In genomic region chr10:118045154-118045841, GRCh38 we compare ENCODE assay signal across 9 cellular contexts. TPM values are rescaled to one million over a fixed set of nuclear protein-coding genes. Genes with fewer than 3 reads are reported as not detected.
DNase-seq lines count a peak whose midpoint lies in the region; ATAC-seq and TF ChIP-seq lines count a peak whose summit lies in the region.
"Had no signal": no experiment of that assay in that cellular context is flagged by ENCODE, and none has a peak within 500 bp of the region (broad histone marks: within the 10 kb centered on the region; RNA-seq: fewer than 3 reads in every experiment).

No MANE protein-coding gene starts in this region.

- peak overlapping the region; percentile 90 for H3K4me3 Mint-ChIP-seq in activated CD4-positive, alpha-beta T cell treated with anti-CD3 and anti-CD28 coated beads, Interleukin-2, amount 10 ng/mL, durations not matched to agents 7 days and 5 days
- peak overlapping the region; percentile 91 for H3K4me3 Mint-ChIP-seq in activated T-helper 2 cell treated with anti-CD3 and anti-CD28 coated beads, Interferon-gamma antibody, Interleukin-2, Interleukin-4, amounts not matched to agents 10 μg/mL and 5 μg/mL and 100 μg/mL, durations not matched to agents 14 hours and 24 hours and 36 hours (ENCODE audit: low read depth)
- H3K4me3 Mint-ChIP-seq in immature natural killer cell = peak overlapping the region; percentile 85 to 93 (median 92)

- no peaks in the 10 kb centered on the region for H3K9me3 ChIP-seq in suprapubic skin

- POLR2A ChIA-PET in activated CD4-positive, alpha-beta T cell treated with anti-CD3 and anti-CD28 coated beads, Interleukin-2, amount 10 ng/mL, durations not matched to agents 7 days and 5 days (lab: Charles Lee) = no interaction called here

- no peaks in the 10 kb centered on the region for H3K27me3 Mint-ChIP-seq in activated CD4-positive, alpha-beta T cell treated with anti-CD3 and anti-CD28 coated beads, Interleukin-2, amount 10 ng/mL, durations not matched to agents 7 days and 5 days
- H3K27me3 Mint-ChIP-seq in activated T-helper 2 cell treated with anti-CD3 and anti-CD28 coated beads, Interferon-gamma antibody, Interleukin-2, Interleukin-4, amounts not matched to agents 10 μg/mL and 5 μg/mL and 100 μg/mL, durations not matched to agents 14 hours and 24 hours and 36 hours (ENCODE audit: low read depth) = peaks cover 2% of the 10 kb centered on the region
- peaks cover 0 to 11% (median 0%) of the 10 kb centered on the region in 3 donors for H3K27me3 Mint-ChIP-seq in immature natural killer cell (ENCODE audit: low read depth in 3 of 3)

- H3K9me3 Mint-ChIP-seq in activated CD4-positive, alpha-beta T cell treated with anti-CD3 and anti-CD28 coated beads, Interleukin-2, amount 10 ng/mL, durations not matched to agents 7 days and 5 days = no peaks in the 10 kb centered on the region
- no peaks in the 10 kb centered on the region for H3K9me3 Mint-ChIP-seq in activated T-helper 2 cell treated with anti-CD3 and anti-CD28 coated beads, Interferon-gamma antibody, Interleukin-2, Interleukin-4, amounts not matched to agents 10 μg/mL and 5 μg/mL and 100 μg/mL, durations not matched to agents 14 hours and 24 hours and 36 hours
- no peaks in the 10 kb centered on the region for H3K9me3 Mint-ChIP-seq in immature natural killer cell

- H3K4me3 ChIP-seq in suprapubic skin = peak overlapping the region; percentile 83

- peaks cover 46% of the 10 kb centered on the region for H3K4me1 ChIP-seq in suprapubic skin

- TF ChIP-seq EP300 in suprapubic skin (IDR thresholded peaks at IDR 0.05) = no peak

- TF ChIP-seq POLR2A in suprapubic skin (IDR thresholded peaks at IDR 0.05) = no peak

- no peaks in the 10 kb centered on the region for H3K36me3 ChIP-seq in suprapubic skin

- no peak for DNase-seq in activated CD4-positive, alpha-beta T cell treated with anti-CD3 and anti-CD28 coated beads, Interleukin-2, amount 10 ng/mL, durations not matched to agents 7 days and 5 days
- no peak for DNase-seq in activated CD4-positive, alpha-beta T cell treated with anti-CD3 and anti-CD28 coated beads for 1 hour
- DNase-seq in activated T-helper 2 cell treated with anti-CD3 and anti-CD28 coated beads, Interferon-gamma antibody, Interleukin-2, Interleukin-4, amounts not matched to agents 10 μg/mL and 5 μg/mL and 100 μg/mL, durations not matched to agents 14 hours and 24 hours and 36 hours (ENCODE audit: low spot score) = no peak
- DNase-seq in immature natural killer cell = no peak
- no peak for DNase-seq in suprapubic skin (ENCODE audit: low spot score in 2 of 2)
- no peak for DNase-seq in head of caudate nucleus
- DNase-seq: NCI-H1048 had no signal

- peak overlapping the region; percentile 91 for H3K27ac Mint-ChIP-seq in activated CD4-positive, alpha-beta T cell treated with anti-CD3 and anti-CD28 coated beads, Interleukin-2, amount 10 ng/mL, durations not matched to agents 7 days and 5 days
- peak overlapping the region; percentile 76 for H3K27ac Mint-ChIP-seq in activated T-helper 2 cell treated with anti-CD3 and anti-CD28 coated beads, Interferon-gamma antibody, Interleukin-2, Interleukin-4, amounts not matched to agents 10 μg/mL and 5 μg/mL and 100 μg/mL, durations not matched to agents 14 hours and 24 hours and 36 hours
- peak overlapping the region; percentile 79 to 91 (median 88) for H3K27ac Mint-ChIP-seq in immature natural killer cell

- H3K4me1 Mint-ChIP-seq in activated CD4-positive, alpha-beta T cell treated with anti-CD3 and anti-CD28 coated beads, Interleukin-2, amount 10 ng/mL, durations not matched to agents 7 days and 5 days = peaks cover 29% of the 10 kb centered on the region
- peaks cover 25% of the 10 kb centered on the region for H3K4me1 Mint-ChIP-seq in activated T-helper 2 cell treated with anti-CD3 and anti-CD28 coated beads, Interferon-gamma antibody, Interleukin-2, Interleukin-4, amounts not matched to agents 10 μg/mL and 5 μg/mL and 100 μg/mL, durations not matched to agents 14 hours and 24 hours and 36 hours (ENCODE audit: low read depth)
- peaks cover 19 to 42% of the 10 kb centered on the region in 2 donors for H3K4me1 Mint-ChIP-seq in immature natural killer cell

- CTCF ChIA-PET in activated CD4-positive, alpha-beta T cell treated with anti-CD3 and anti-CD28 coated beads, Interleukin-2, amount 10 ng/mL, durations not matched to agents 7 days and 5 days (lab: Charles Lee) = no interaction called here

- peak overlapping the region; percentile 97 for H3K27ac ChIP-seq in suprapubic skin

- H3K27me3 ChIP-seq in suprapubic skin = no peaks in the 10 kb centered on the region

- TF ChIP-seq CTCF in suprapubic skin (IDR thresholded peaks at IDR 0.05) = no peak

- intact Hi-C loops in activated T-helper 2 cell treated with anti-CD3 and anti-CD28 coated beads, Interferon-gamma antibody, Interleukin-2, Interleukin-4, amounts not matched to agents 10 μg/mL and 5 μg/mL and 100 μg/mL, durations not matched to agents 14 hours and 24 hours and 36 hours (cut with micrococcal nuclease) = loop anchor here (10.0 kb wide), 2 partner anchors 300 to 390 kb away; partner anchors contain the start of gene FAM204A
- intact Hi-C loops in head of caudate nucleus (cut with DNase I) = no loop called here

- WGBS in suprapubic skin = 25% methylated on average over 8 of the region's 8 CpGs

- ATAC-seq in HG02852 (IDR thresholded peaks at IDR 0.05; ENCODE audit: unreplicated experiment) (no peak), GM21515 (IDR thresholded peaks at IDR 0.05; ENCODE audit: unreplicated experiment) (no peak)

- no peaks in the 10 kb centered on the region for H3K36me3 Mint-ChIP-seq in activated CD4-positive, alpha-beta T cell treated with anti-CD3 and anti-CD28 coated beads, Interleukin-2, amount 10 ng/mL, durations not matched to agents 7 days and 5 days (ENCODE audit: low read depth)
- H3K36me3 Mint-ChIP-seq in activated T-helper 2 cell treated with anti-CD3 and anti-CD28 coated beads, Interferon-gamma antibody, Interleukin-2, Interleukin-4, amounts not matched to agents 10 μg/mL and 5 μg/mL and 100 μg/mL, durations not matched to agents 14 hours and 24 hours and 36 hours (ENCODE audit: low read depth) = peaks cover 5% of the 10 kb centered on the region
- H3K36me3 Mint-ChIP-seq in immature natural killer cell = peaks cover 0 to 4% (median 0%) of the 10 kb centered on the region in 3 donors

RNA-seq across cellular contexts. Expression of gene RAB11FIP2, which starts 1.4 kb away (rescaled TPM):
- 10 to 100 TPM; 15.5 to 17.9 TPM for total RNA-seq in activated CD4-positive, alpha-beta T cell treated with anti-CD3 and anti-CD28 coated beads, Interleukin-2, amount 10 ng/mL, durations not matched to agents 7 days and 5 days
- total RNA-seq in activated T-helper 2 cell treated with anti-CD3 and anti-CD28 coated beads, Interferon-gamma antibody, Interleukin-2, Interleukin-4, amounts not matched to agents 10 μg/mL and 5 μg/mL and 100 μg/mL, durations not matched to agents 14 hours and 24 hours and 36 hours = 11.2 and 13.8 TPM in 2 replicates
- 10 to 100 TPM in 1 of 3 donors, 1 to 10 TPM in 2; 3.2 to 10.4 (median 5.2) TPM for polyA plus RNA-seq in immature natural killer cell
- 10 to 100 TPM; 10.2 to 29.0 (median 13.0) TPM for total RNA-seq in suprapubic skin
